15 cellular contexts compared by ENCODE assay signal in genomic region chrX:13253223-13253622, GRCh38.
DNase-seq lines count a peak whose midpoint lies in the region; ATAC-seq, FAIRE-seq and TF ChIP-seq lines count a peak whose summit lies in the region.
"Had no signal": no experiment of that assay in that cellular context is flagged by ENCODE, and none has a peak within 500 bp of the region (broad histone marks: within the 10 kb centered on the region; RNA-seq: fewer than 3 reads in every experiment).

No MANE protein-coding gene starts in this region.

- H3K79me2 ChIP-seq in MM.1S (ENCODE audit: low read length) (no peaks in the 10 kb centered on the region), K562 (ENCODE audit: control insufficient read depth, insufficient read depth, low read length) (no peaks in the 10 kb centered on the region)

- TF ChIP-seq EP300 in K562 (IDR thresholded peaks at IDR 0.05; ENCODE audit: low read length), result no peak

- CTCF ChIA-PET in K562 (lab: Yijun Ruan, JAX; ENCODE audit: low intra/inter-chr PET ratio), result no interaction called here

- H3K9me3 Mint-ChIP-seq in osteocyte (ENCODE audit: unreplicated experiment), result peaks cover 13% of the 10 kb centered on the region
- peaks cover 40% of the 10 kb centered on the region for H3K9me3 Mint-ChIP-seq in mesothelial cell of epicardium
- H3K9me3 Mint-ChIP-seq in nephron progenitor cell, result peaks cover 53% of the 10 kb centered on the region

- H3K4me2 ChIP-seq in MM.1S (ENCODE audit: low read depth, low read length) (peak overlapping the region; percentile 31), K562 (ENCODE audit: insufficient read depth, low read length) (no peak overlapping the region)

- WGBS in K562 (ENCODE audit: insufficient coverage, low coverage, missing lambda C conversion rate), result 83% methylated on average over 3 of the region's 3 CpGs

- intact Hi-C loops in K562 (cut with micrococcal nuclease), result no loop called here

- ATAC-seq in K562, result no peak
- no peak for ATAC-seq in GM18907 (IDR thresholded peaks at IDR 0.05; ENCODE audit: unreplicated experiment)

- TF ChIP-seq POLR2A in K562 (conservative IDR thresholded peaks at IDR 0.05), result no peak
- TF ChIP-seq POLR2A in H54 (IDR thresholded peaks at IDR 0.05; ENCODE audit: low read depth, low read length), result no peak

- TF ChIP-seq RAD21 in K562 (CRISPR knock-in tag; conservative IDR thresholded peaks at IDR 0.05 in 1 of 2, IDR thresholded peaks at IDR 0.05 in 1 of 2), result no peak

- H3K9me2 ChIP-seq in MM.1S (replicated peaks; ENCODE audit: insufficient read depth, low read length), result no peaks in the 10 kb centered on the region

- no peak for TF ChIP-seq CTCF in GM12865 (IDR thresholded peaks at IDR 0.05; ENCODE audit: insufficient read depth, low read depth, low read length, missing control alignments)
- no peak for TF ChIP-seq CTCF in MM.1S (IDR thresholded peaks at IDR 0.05; ENCODE audit: low read length)
- no peak for TF ChIP-seq CTCF in K562 (IDR thresholded peaks at IDR 0.05 in 2 of 3, conservative IDR thresholded peaks at IDR 0.05 in 1 of 3; ENCODE audit: insufficient read depth in 2 of 3, low read depth in 1 of 3, low read length in 3 of 3)
- TF ChIP-seq CTCF in osteocyte (IDR thresholded peaks at IDR 0.05), result no peak
- TF ChIP-seq CTCF in mesothelial cell of epicardium (IDR thresholded peaks at IDR 0.05; ENCODE audit: unreplicated experiment), result no peak
- TF ChIP-seq CTCF in nephron progenitor cell (IDR thresholded peaks at IDR 0.05), result no peak

- FAIRE-seq in K562 (lab: Jason Lieb, UNC), result no peak
- no peak for FAIRE-seq in H54 (lab: Jason Lieb, UNC)

- H3K4me3 Mint-ChIP-seq in osteocyte (ENCODE audit: unreplicated experiment) (no peak overlapping the region), mesothelial cell of epicardium (no peak overlapping the region), nephron progenitor cell (no peak overlapping the region)

- H4K20me1 ChIP-seq in MM.1S (ENCODE audit: insufficient read depth, low read length) (no peaks in the 10 kb centered on the region), K562 (replicated peaks; ENCODE audit: control insufficient read depth, insufficient read depth, low read length) (no peaks in the 10 kb centered on the region)

- H3K4me1 ChIP-seq in MM.1S (ENCODE audit: low read length) (peaks cover 48% of the 10 kb centered on the region), K562 (replicated peaks in 1 of 2; ENCODE audit: control insufficient read depth in 2 of 2, insufficient read depth in 2 of 2, low read length in 2 of 2) (peaks cover 0 to 24% of the 10 kb centered on the region in 2 experiments; a peak in 3 of 5 replicates)

- BruUV-seq in K562 (replicated peaks; lab: Mats Ljungman, UMichigan), result no TSS peak

- H3K4me3 ChIP-seq in GM12865 (ENCODE audit: low read depth, low read length) (peak overlapping the region; percentile 24; the same call in 1 of the 2 replicates), MM.1S (ENCODE audit: low read length) (no peak overlapping the region), K562 (no peak overlapping the region)

- no peaks in the 10 kb centered on the region for H3K27me3 ChIP-seq in MM.1S (replicated peaks; ENCODE audit: insufficient read depth, low read length)
- no peaks in the 10 kb centered on the region for H3K27me3 ChIP-seq in K562 (ENCODE audit: control insufficient read depth in 2 of 2, insufficient read depth in 2 of 2, low read length in 2 of 2)

- peaks cover 61% of the 10 kb centered on the region for H3K4me1 Mint-ChIP-seq in osteocyte (ENCODE audit: unreplicated experiment)
- peaks cover 24% of the 10 kb centered on the region for H3K4me1 Mint-ChIP-seq in mesothelial cell of epicardium
- peaks cover 6% of the 10 kb centered on the region for H3K4me1 Mint-ChIP-seq in nephron progenitor cell

- H3K36me3 ChIP-seq in MM.1S (replicated peaks; ENCODE audit: insufficient read depth, low read length) (no peaks in the 10 kb centered on the region), K562 (ENCODE audit: control insufficient read depth, insufficient read depth, low read length) (no peaks in the 10 kb centered on the region; the same call in 2 of the 3 replicates)

- in situ Hi-C loops in K562 (cut with MboI), result no loop called here

- H3F3A ChIP-seq in MM.1S (ENCODE audit: insufficient read depth, low read length), result peaks cover 22% of the 10 kb centered on the region

- H3K9me3 ChIP-seq in MM.1S (replicated peaks; ENCODE audit: insufficient read depth, low read length) (no peaks in the 10 kb centered on the region), K562 (replicated peaks; ENCODE audit: control insufficient read depth, insufficient read depth, low read depth, low read length) (peaks cover 8% of the 10 kb centered on the region)

- no peaks in the 10 kb centered on the region for H3K27me3 Mint-ChIP-seq in osteocyte (ENCODE audit: unreplicated experiment)
- no peaks in the 10 kb centered on the region for H3K27me3 Mint-ChIP-seq in mesothelial cell of epicardium (ENCODE audit: low read depth)
- H3K27me3 Mint-ChIP-seq in nephron progenitor cell (ENCODE audit: low read depth, poor library complexity), result peaks cover 3% of the 10 kb centered on the region

- POLR2A ChIA-PET in K562 (lab: Yijun Ruan, JAX), result interaction anchor here (1.1 to 2.4 kb wide), 3 partner anchors 14 to 307 kb away, joined by 3 to 8 read pairs (median 4); no protein-coding TSS in a partner anchor

- H3K36me3 Mint-ChIP-seq in osteocyte (ENCODE audit: unreplicated experiment) (no peaks in the 10 kb centered on the region), mesothelial cell of epicardium (no peaks in the 10 kb centered on the region), nephron progenitor cell (ENCODE audit: low read depth) (no peaks in the 10 kb centered on the region)

- peak; percentile 38 for DNase-seq in GM12865 (ENCODE audit: low read depth)
- no peak for DNase-seq in MM.1S
- no peak for DNase-seq in K562 (ENCODE audit: extremely low read depth in 1 of 4, low spot score in 3 of 4)
- DNase-seq in osteocyte (ENCODE audit: extremely low spot score, unreplicated experiment), result no peak
- DNase-seq in H54 (ENCODE audit: insufficient read length, low spot score), result no peak
- no peak for DNase-seq in mesothelial cell of epicardium (ENCODE audit: low spot score in 2 of 2, unreplicated experiment in 2 of 2)
- DNase-seq in nephron progenitor cell, result no peak
- DNase-seq: COR-L47, GOT3, NCI-H1417, NCI-H2029, NCI-H510A, SIG-M5 had no signal

- H3K27ac ChIP-seq in MM.1S (ENCODE audit: low read length) (no peak overlapping the region), K562 (ENCODE audit: extremely low read depth, low read depth, low read length) (no peak overlapping the region)
- H3K27ac ChIP-seq: C4-2B had no signal

- H3K9me1 ChIP-seq in K562 (ENCODE audit: control insufficient read depth, insufficient read depth, low read length), result no peaks in the 10 kb centered on the region

- H3K27ac Mint-ChIP-seq in osteocyte (ENCODE audit: unreplicated experiment) (peak overlapping the region; percentile 88), mesothelial cell of epicardium (no peak overlapping the region), nephron progenitor cell (no peak overlapping the region)

- H3K9ac ChIP-seq in MM.1S (ENCODE audit: low read length), result no peak overlapping the region
- no peak overlapping the region for H3K9ac ChIP-seq in K562 (ENCODE audit: insufficient read depth in 1 of 2, low read depth in 2 of 2, low read length in 2 of 2)

- no peak overlapping the region for H2AFZ ChIP-seq in MM.1S (ENCODE audit: low read length)
- peak overlapping the region; percentile 90; the same call in 1 of the 2 replicates for H2AFZ ChIP-seq in K562 (ENCODE audit: low read depth, low read length)

TF ChIP-seq in K562, 482 proteins besides CTCF, POLR2A, EP300 and RAD21:
- TF ChIP-seq CHCHD3 (CRISPR knock-in tag; IDR thresholded peaks at IDR 0.05), result no peak
- peak; percentile 53 for TF ChIP-seq RBM25 (IDR thresholded peaks at IDR 0.05; ENCODE audit: low read depth, low read length, severe bottlenecking)
- TF ChIP-seq ZNF507 (tag; conservative IDR thresholded peaks at IDR 0.05), result no peak
TF ChIP-seq in K562: peak in this region for 1.
